In genomic region chr1:205440476-205441317, GRCh38 we compare ENCODE assay signal across 8 cellular contexts. TPM values are rescaled to one million over a fixed set of nuclear protein-coding genes. Genes with fewer than 3 reads are reported as not detected.
DNase-seq lines count a peak whose midpoint lies in the region; ATAC-seq, FAIRE-seq and TF ChIP-seq lines count a peak whose summit lies in the region.

No MANE protein-coding gene starts in this region.

- no peak for TF ChIP-seq POLR2A in H54 (IDR thresholded peaks at IDR 0.05; ENCODE audit: low read depth, low read length)

- peaks cover 52% of the 10 kb centered on the region for H3K27me3 Mint-ChIP-seq in osteocyte (ENCODE audit: unreplicated experiment)

- H3K79me2 ChIP-seq in DND-41 (ENCODE audit: insufficient read depth, low read length): no peaks in the 10 kb centered on the region

- no peaks in the 10 kb centered on the region for H3K9me3 Mint-ChIP-seq in osteocyte (ENCODE audit: unreplicated experiment)

- no peak overlapping the region for H3K27ac Mint-ChIP-seq in osteocyte (ENCODE audit: unreplicated experiment)

- peak; percentile 86 for ATAC-seq in DND-41 (ENCODE audit: insufficient read depth, low read depth)

- no peaks in the 10 kb centered on the region for H3K9me3 ChIP-seq in DND-41 (ENCODE audit: insufficient read depth, low read length, severe bottlenecking)

- no peak for TF ChIP-seq CTCF in DND-41 (IDR thresholded peaks at IDR 0.05; ENCODE audit: borderline replicate concordance, extremely low read depth, low read length, poor library complexity, severe bottlenecking)
- TF ChIP-seq CTCF in osteocyte (IDR thresholded peaks at IDR 0.05): no peak

- no peaks in the 10 kb centered on the region for H3K36me3 ChIP-seq in DND-41 (ENCODE audit: insufficient read depth, low read length)

- peaks cover 5% of the 10 kb centered on the region; the same call in 1 of the 2 replicates for H4K20me1 ChIP-seq in DND-41 (ENCODE audit: insufficient read depth, low read length)

- no peak overlapping the region for H3K4me2 ChIP-seq in DND-41 (ENCODE audit: insufficient read depth, low read length)

- FAIRE-seq in H54 (lab: Jason Lieb, UNC): peak; percentile 69

- H3K4me1 Mint-ChIP-seq in osteocyte (ENCODE audit: unreplicated experiment): peaks cover 8% of the 10 kb centered on the region

- DNase-seq in DND-41 (peak; percentile 42), H54 (ENCODE audit: insufficient read length, low spot score) (peak; percentile 90), NCI-H146 treated with DMSO at 0.1 percent for 48 hours (lab: John Stamatoyannopoulos, UW; ENCODE audit: unreplicated experiment) (peak; percentile 30), cerebellum (ENCODE audit: low spot score) (peak; percentile 90), mesenteric fat pad (ENCODE audit: low spot score) (peak; percentile 84), osteocyte (ENCODE audit: extremely low spot score, unreplicated experiment) (no peak)
- DNase-seq in activated CD4-positive, CD25-positive, alpha-beta regulatory T cell treated with anti-CD3 and anti-CD28 coated beads, Interleukin-2, amount 50 U/mL, for 16 hours (ENCODE audit: low read depth, low spot score): peak; percentile 31
- peak; percentile 17 to 46 for DNase-seq in stimulated activated CD8-positive, alpha-beta memory T cell treated with anti-CD3 and anti-CD28 coated beads, Interleukin-4, amount 100 ng/mL, for 4 hours (ENCODE audit: low read depth in 2 of 2, low spot score in 1 of 2)

- no peak overlapping the region for H2AFZ ChIP-seq in DND-41 (ENCODE audit: low read depth, low read length)

- H3K4me3 ChIP-seq in DND-41 (ENCODE audit: low read depth in 1 of 2, low read length in 2 of 2): no peak overlapping the region

- no peak overlapping the region for H3K27ac ChIP-seq in DND-41 (ENCODE audit: low read length)

- no peaks in the 10 kb centered on the region for H3K36me3 Mint-ChIP-seq in osteocyte (ENCODE audit: unreplicated experiment)

- H3K4me3 Mint-ChIP-seq in osteocyte (ENCODE audit: unreplicated experiment): no peak overlapping the region

- H3K27me3 ChIP-seq in DND-41 (ENCODE audit: insufficient read depth, low read length, poor library complexity): peaks cover 23% of the 10 kb centered on the region

- H3K9ac ChIP-seq in DND-41 (ENCODE audit: low read depth, low read length): no peak overlapping the region

- H3K4me1 ChIP-seq in DND-41 (ENCODE audit: insufficient read depth, low read length): no peaks in the 10 kb centered on the region

RNA-seq across cellular contexts. Expression of gene BLACAT1, which starts 15.1 kb away (rescaled TPM):
- total RNA-seq in cerebellum: 2.5 TPM
- not detected for total RNA-seq in mesenteric fat pad
- total RNA-seq in osteocyte: not detected in 2 replicates

RNA-seq across cellular contexts. Expression of gene LEMD1, which starts 18.8 kb away (rescaled TPM):
- total RNA-seq in cerebellum (6.1 TPM), mesenteric fat pad (not detected), osteocyte (not detected in 2 replicates)
